29 cellular contexts compared by ENCODE assay signal in the genomic region with DNA sequence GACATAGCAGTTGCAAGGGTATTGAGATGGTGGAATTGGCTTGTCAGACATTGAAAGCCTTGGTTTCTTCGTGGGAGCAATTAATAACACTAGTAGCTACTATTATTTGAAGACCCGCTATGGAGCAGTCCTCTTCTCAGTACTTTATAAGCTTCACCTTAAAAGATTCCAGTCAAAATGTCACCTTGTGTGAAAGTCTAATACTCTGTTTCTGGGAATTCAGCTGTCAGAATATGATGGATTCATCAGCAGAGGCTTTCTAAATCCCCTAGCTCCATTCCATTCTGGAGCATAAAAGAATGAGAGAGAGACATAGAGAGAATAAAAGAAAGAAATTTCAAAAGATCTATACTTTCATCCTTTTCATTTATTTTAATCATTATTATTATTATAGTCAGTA.
"Had no signal": no experiment of that assay in that cellular context is flagged by ENCODE, and none has a peak within 500 bp of the region (broad histone marks: within the 10 kb centered on the region; RNA-seq: fewer than 3 reads in every experiment).

No MANE protein-coding gene starts in this region.

- H3K4me1 ChIP-seq: left lung, lower lobe of right lung, prostate gland, spleen, suprapubic skin, tibial nerve, vagina had no signal

- H3K9me3 Mint-ChIP-seq: mesothelial cell of epicardium; stimulated activated naive CD8-positive, alpha-beta T cell treated with anti-CD3 and anti-CD28 coated beads, Interleukin-15, Interleukin-2, amounts not matched to agents 100 ng/mL and 50 ng/mL, for 24 hours had no signal

- H3K36me3 ChIP-seq: left lung, lower lobe of right lung, pancreas, prostate gland, spleen, suprapubic skin, thoracic aorta, tibial nerve, upper lobe of left lung, vagina had no signal

- DNase-seq: hypothalamus; immature natural killer cell; kidney; left colon; left lung; lower lobe of right lung; mammary epithelial cell; naive thymus-derived CD4-positive, alpha-beta T cell; nucleus accumbens; pancreas; posterior cingulate gyrus; retina; right cardiac atrium; spleen; stimulated activated CD4-positive, alpha-beta T cell treated with anti-CD3 and anti-CD28 coated beads, Interleukin-4, amount 100 ng/mL, for 24 hours; stimulated activated naive CD4-positive, alpha-beta T cell; upper lobe of left lung had no signal

- H3K9me3 ChIP-seq: left lung, lower lobe of right lung, pancreas, prostate gland, spleen, suprapubic skin, thoracic aorta, tibial nerve, upper lobe of left lung, vagina had no signal

- ATAC-seq: left colon; left lung; lower lobe of right lung; naive thymus-derived CD4-positive, alpha-beta T cell; natural killer cell treated with Interleukin-12 subunit alpha and Interleukin-12 subunit beta and Interleukin-15 and Interleukin-18, amount 100 ng/mL, for 72 hours; pancreas; sciatic nerve; stimulated activated effector memory CD8-positive, alpha-beta T cell treated with anti-CD3 and anti-CD28 coated beads, Interleukin-12 subunit alpha, Interleukin-12 subunit beta, amount 100 ng/mL, for 72 hours had no signal

- H3K27ac Mint-ChIP-seq: immature natural killer cell; mesothelial cell of epicardium; natural killer cell treated with Interleukin-12 subunit alpha and Interleukin-12 subunit beta and Interleukin-15 and Interleukin-18, amount 100 ng/mL, for 72 hours; stimulated activated effector memory CD8-positive, alpha-beta T cell treated with anti-CD3 and anti-CD28 coated beads, Interleukin-12 subunit alpha, Interleukin-12 subunit beta, amount 100 ng/mL, for 72 hours; stimulated activated naive CD8-positive, alpha-beta T cell treated with anti-CD3 and anti-CD28 coated beads, Interleukin-15, Interleukin-2, amounts not matched to agents 100 ng/mL and 50 ng/mL, for 24 hours had no signal

- H3K4me3 Mint-ChIP-seq: immature natural killer cell; mesothelial cell of epicardium; naive thymus-derived CD4-positive, alpha-beta T cell; natural killer cell treated with Interleukin-12 subunit alpha and Interleukin-12 subunit beta and Interleukin-15 and Interleukin-18, amount 100 ng/mL, for 72 hours; neural crest cell; stimulated activated effector memory CD8-positive, alpha-beta T cell treated with anti-CD3 and anti-CD28 coated beads, Interleukin-12 subunit alpha, Interleukin-12 subunit beta, amount 100 ng/mL, for 72 hours; stimulated activated naive CD8-positive, alpha-beta T cell treated with anti-CD3 and anti-CD28 coated beads, Interleukin-15, Interleukin-2, amounts not matched to agents 100 ng/mL and 50 ng/mL, for 24 hours had no signal

- H3K4me1 Mint-ChIP-seq: immature natural killer cell; naive thymus-derived CD4-positive, alpha-beta T cell; stimulated activated effector memory CD8-positive, alpha-beta T cell treated with anti-CD3 and anti-CD28 coated beads, Interleukin-12 subunit alpha, Interleukin-12 subunit beta, amount 100 ng/mL, for 72 hours had no signal

- H3K4me3 ChIP-seq: left lung, lower lobe of right lung, pancreas, prostate gland, skin epidermis, spleen, suprapubic skin, thoracic aorta, tibial nerve, upper lobe of left lung, vagina had no signal

- H3K27me3 Mint-ChIP-seq: naive thymus-derived CD4-positive, alpha-beta T cell; natural killer cell treated with Interleukin-12 subunit alpha and Interleukin-12 subunit beta and Interleukin-15 and Interleukin-18, amount 100 ng/mL, for 72 hours; stimulated activated naive CD8-positive, alpha-beta T cell treated with anti-CD3 and anti-CD28 coated beads, Interleukin-15, Interleukin-2, amounts not matched to agents 100 ng/mL and 50 ng/mL, for 24 hours had no signal

- H3K27ac ChIP-seq: lower lobe of right lung, pancreas, prostate gland, skin epidermis, suprapubic skin, thoracic aorta, tibial nerve, upper lobe of left lung, vagina had no signal

- H3K27me3 ChIP-seq: left lung, pancreas, spleen, suprapubic skin, tibial nerve, upper lobe of left lung, vagina had no signal

- H3K36me3 Mint-ChIP-seq: mesothelial cell of epicardium; naive thymus-derived CD4-positive, alpha-beta T cell; natural killer cell treated with Interleukin-12 subunit alpha and Interleukin-12 subunit beta and Interleukin-15 and Interleukin-18, amount 100 ng/mL, for 72 hours; stimulated activated effector memory CD8-positive, alpha-beta T cell treated with anti-CD3 and anti-CD28 coated beads, Interleukin-12 subunit alpha, Interleukin-12 subunit beta, amount 100 ng/mL, for 72 hours had no signal
